8 cellular contexts compared by ENCODE assay signal in genomic region chr1:174158767-174159252, GRCh38. TPM values are rescaled to one million over a fixed set of nuclear protein-coding genes. Genes with fewer than 3 reads are reported as not detected.
DNase-seq lines count a peak whose midpoint lies in the region; ATAC-seq and TF ChIP-seq lines count a peak whose summit lies in the region.

No MANE protein-coding gene starts in this region.

- POLR2A ChIA-PET in A673 (lab: Charles Lee; ENCODE audit: low non-redundant PET) (no interaction called here), PC-9 (lab: Charles Lee; ENCODE audit: unreplicated experiment) (interaction anchor here (0.5 to 0.7 kb wide), 2 partner anchors 348 to 1105 kb away, joined by 4 to 7 read pairs; no protein-coding TSS in a partner anchor)

- TF ChIP-seq CTCF in A673 (conservative IDR thresholded peaks at IDR 0.05; ENCODE audit: low read depth, low read length), result no peak
- TF ChIP-seq CTCF in PC-9 (conservative IDR thresholded peaks at IDR 0.05), result no peak

- 0 out of 2 replicates have a peak, but pooled peaks cover 10% of the 10 kb centered on the region for H3K79me2 ChIP-seq in PC-9 (ENCODE audit: low read depth)

- H3K9ac ChIP-seq in endocrine pancreas (ENCODE audit: control insufficient read depth, insufficient read depth, low read length), result peak overlapping the region; percentile 61

- H4K20me1 ChIP-seq in PC-9 (ENCODE audit: insufficient read depth), result no peaks in the 10 kb centered on the region

- CTCF ChIA-PET in A673 (lab: Charles Lee) (no interaction called here), PC-9 (lab: Charles Lee) (no interaction called here)

- peak overlapping the region; percentile 89 for H3K4me2 ChIP-seq in PC-9

- H3K4me1 ChIP-seq in A673 (ENCODE audit: insufficient read depth, low read length, poor library complexity, severe bottlenecking) (peaks cover 7% of the 10 kb centered on the region), PC-9 (replicated peaks; ENCODE audit: insufficient read depth) (peaks cover 22% of the 10 kb centered on the region), endocrine pancreas (ENCODE audit: control insufficient read depth, insufficient read depth, low read length) (peaks cover 13% of the 10 kb centered on the region), neuron (ENCODE audit: insufficient read depth, low read length) (peaks cover 16% of the 10 kb centered on the region)

- H3F3A ChIP-seq in PC-9 (ENCODE audit: insufficient read depth, low read depth), result peaks cover 18% of the 10 kb centered on the region

- H3K36me3 ChIP-seq in A673 (ENCODE audit: insufficient read depth, low read length, poor library complexity, severe bottlenecking) (no peaks in the 10 kb centered on the region), PC-9 (ENCODE audit: low read depth) (no peaks in the 10 kb centered on the region), endocrine pancreas (ENCODE audit: control insufficient read depth, insufficient read depth, low read length) (no peaks in the 10 kb centered on the region), neuron (ENCODE audit: insufficient read depth, low read length) (no peaks in the 10 kb centered on the region)

- H3K4me3 ChIP-seq in A673 (ENCODE audit: low read depth, low read length, poor library complexity, severe bottlenecking), result peak overlapping the region; percentile 78
- peak overlapping the region; percentile 81 for H3K4me3 ChIP-seq in PC-9
- peak overlapping the region; percentile 98 for H3K4me3 ChIP-seq in endocrine pancreas (ENCODE audit: control insufficient read depth, insufficient read depth, low read length)
- peak overlapping the region; percentile 58 for H3K4me3 ChIP-seq in neuron (ENCODE audit: low read length)

- H2AFZ ChIP-seq in PC-9 (peak overlapping the region; percentile 93), neuron (ENCODE audit: low read depth, low read length) (peak overlapping the region; percentile 99)

- peak; percentile 4 for ATAC-seq in GM19035 (IDR thresholded peaks at IDR 0.05; ENCODE audit: unreplicated experiment)
- ATAC-seq in GM18511 (IDR thresholded peaks at IDR 0.05; ENCODE audit: unreplicated experiment), result no peak
- no peak for ATAC-seq in HG03342 (IDR thresholded peaks at IDR 0.05; ENCODE audit: unreplicated experiment)

- H3K9me2 ChIP-seq in PC-9 (ENCODE audit: insufficient read depth), result no peaks in the 10 kb centered on the region

- no peaks in the 10 kb centered on the region for H3K9me3 ChIP-seq in A673 (ENCODE audit: low read depth, low read length, poor library complexity, severe bottlenecking)
- no peaks in the 10 kb centered on the region for H3K9me3 ChIP-seq in PC-9 (ENCODE audit: insufficient read depth, low read depth)
- H3K9me3 ChIP-seq in endocrine pancreas (ENCODE audit: control insufficient read depth, low read length), result no peaks in the 10 kb centered on the region
- no peaks in the 10 kb centered on the region for H3K9me3 ChIP-seq in neuron (ENCODE audit: low read length)

- intact Hi-C loops in A673 (cut with micrococcal nuclease; ENCODE audit: unreplicated experiment) (no loop called here), PC-9 (cut with micrococcal nuclease; ENCODE audit: unreplicated experiment) (loop anchor here (5.0 to 10.0 kb wide), 5 partner anchors 137 to 1104 kb away; partner anchors contain the start of genes GAS5, PRDX6, RC3H1 and SERPINC1)

- DNase-seq in A673 (ENCODE audit: low spot score) (no peak), PC-9 (no peak), NCI-H1930 (lab: John Stamatoyannopoulos, UW) (no peak)

- H3K27me3 ChIP-seq in A673 (replicated peaks; ENCODE audit: insufficient read depth, low read depth, low read length, poor library complexity) (no peaks in the 10 kb centered on the region), PC-9 (ENCODE audit: insufficient read depth, low read depth) (no peaks in the 10 kb centered on the region), endocrine pancreas (ENCODE audit: control insufficient read depth, insufficient read depth, low read length) (no peaks in the 10 kb centered on the region), neuron (ENCODE audit: insufficient read depth, low read length) (no peaks in the 10 kb centered on the region)

- BruUV-seq in A673 (replicated peaks; lab: Mats Ljungman, UMichigan) (no TSS peak), PC-9 (replicated peaks; lab: Mats Ljungman, UMichigan) (TSS peak; percentile 79)

- H3K27ac ChIP-seq in A673 (ENCODE audit: low read depth, low read length, poor library complexity, severe bottlenecking), result peak overlapping the region; percentile 78
- H3K27ac ChIP-seq in PC-9, result peak overlapping the region; percentile 18; the same call in 1 of the 2 replicates

RNA-seq across cellular contexts. Expression of gene RABGAP1L, which starts 0.5 kb away (rescaled TPM):
- 19.3 and 20.7 TPM in 2 replicates for total RNA-seq in A673 (2021)
- 56.7 and 57.4 TPM in 2 replicates for total RNA-seq in PC-9 (2021)
